Comparison of ENCODE assay signal across 1 cellular context in the genomic region with DNA sequence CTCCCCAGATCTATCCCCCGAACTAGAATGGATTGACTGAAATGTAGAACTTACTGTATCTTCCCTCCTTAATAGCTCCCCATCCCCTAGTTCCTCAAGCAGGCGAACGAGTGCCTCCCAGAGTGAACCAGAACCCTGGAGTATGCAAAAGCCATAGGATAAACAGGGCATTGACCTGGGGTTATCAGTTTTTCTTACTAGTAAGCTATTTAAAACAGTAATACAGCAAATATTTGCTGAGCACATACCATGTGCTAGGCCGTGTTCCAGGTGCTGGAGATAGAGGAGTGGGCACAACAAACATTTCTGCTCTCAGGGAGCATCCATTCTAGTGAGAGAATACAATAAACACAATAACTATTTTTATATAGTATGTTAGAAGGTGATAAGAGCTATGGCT.
TF ChIP-seq lines count a peak whose summit lies in the region.

No MANE protein-coding gene starts in this region.

TF ChIP-seq in GM23338, 12 proteins besides CTCF, POLR2A, EP300 and RAD21:
- TF ChIP-seq ZNF114 (CRISPR knock-in tag; IDR thresholded peaks at IDR 0.05) (no peak), EZH2phosphoT487 (IDR thresholded peaks at IDR 0.05; ENCODE audit: unreplicated experiment) (no peak), ETS1 (IDR thresholded peaks at IDR 0.05) (no peak), JUNB (IDR thresholded peaks at IDR 0.05; ENCODE audit: unreplicated experiment) (no peak), NANOG (IDR thresholded peaks at IDR 0.05; ENCODE audit: borderline replicate concordance) (no peak), REST (IDR thresholded peaks at IDR 0.05; ENCODE audit: unreplicated experiment) (no peak), CREB1 (CRISPR knock-in tag; IDR thresholded peaks at IDR 0.05; ENCODE audit: low read depth) (no peak), POLR2AphosphoS5 (IDR thresholded peaks at IDR 0.05; ENCODE audit: low read depth) (no peak), STAT1 (IDR thresholded peaks at IDR 0.05; ENCODE audit: unreplicated experiment) (no peak), EZH2 (IDR thresholded peaks at IDR 0.05; ENCODE audit: low read depth, unreplicated experiment) (no peak), ZNF331 (CRISPR knock-in tag; IDR thresholded peaks at IDR 0.05; ENCODE audit: low read depth) (no peak)
- TF ChIP-seq, protein P1, sequence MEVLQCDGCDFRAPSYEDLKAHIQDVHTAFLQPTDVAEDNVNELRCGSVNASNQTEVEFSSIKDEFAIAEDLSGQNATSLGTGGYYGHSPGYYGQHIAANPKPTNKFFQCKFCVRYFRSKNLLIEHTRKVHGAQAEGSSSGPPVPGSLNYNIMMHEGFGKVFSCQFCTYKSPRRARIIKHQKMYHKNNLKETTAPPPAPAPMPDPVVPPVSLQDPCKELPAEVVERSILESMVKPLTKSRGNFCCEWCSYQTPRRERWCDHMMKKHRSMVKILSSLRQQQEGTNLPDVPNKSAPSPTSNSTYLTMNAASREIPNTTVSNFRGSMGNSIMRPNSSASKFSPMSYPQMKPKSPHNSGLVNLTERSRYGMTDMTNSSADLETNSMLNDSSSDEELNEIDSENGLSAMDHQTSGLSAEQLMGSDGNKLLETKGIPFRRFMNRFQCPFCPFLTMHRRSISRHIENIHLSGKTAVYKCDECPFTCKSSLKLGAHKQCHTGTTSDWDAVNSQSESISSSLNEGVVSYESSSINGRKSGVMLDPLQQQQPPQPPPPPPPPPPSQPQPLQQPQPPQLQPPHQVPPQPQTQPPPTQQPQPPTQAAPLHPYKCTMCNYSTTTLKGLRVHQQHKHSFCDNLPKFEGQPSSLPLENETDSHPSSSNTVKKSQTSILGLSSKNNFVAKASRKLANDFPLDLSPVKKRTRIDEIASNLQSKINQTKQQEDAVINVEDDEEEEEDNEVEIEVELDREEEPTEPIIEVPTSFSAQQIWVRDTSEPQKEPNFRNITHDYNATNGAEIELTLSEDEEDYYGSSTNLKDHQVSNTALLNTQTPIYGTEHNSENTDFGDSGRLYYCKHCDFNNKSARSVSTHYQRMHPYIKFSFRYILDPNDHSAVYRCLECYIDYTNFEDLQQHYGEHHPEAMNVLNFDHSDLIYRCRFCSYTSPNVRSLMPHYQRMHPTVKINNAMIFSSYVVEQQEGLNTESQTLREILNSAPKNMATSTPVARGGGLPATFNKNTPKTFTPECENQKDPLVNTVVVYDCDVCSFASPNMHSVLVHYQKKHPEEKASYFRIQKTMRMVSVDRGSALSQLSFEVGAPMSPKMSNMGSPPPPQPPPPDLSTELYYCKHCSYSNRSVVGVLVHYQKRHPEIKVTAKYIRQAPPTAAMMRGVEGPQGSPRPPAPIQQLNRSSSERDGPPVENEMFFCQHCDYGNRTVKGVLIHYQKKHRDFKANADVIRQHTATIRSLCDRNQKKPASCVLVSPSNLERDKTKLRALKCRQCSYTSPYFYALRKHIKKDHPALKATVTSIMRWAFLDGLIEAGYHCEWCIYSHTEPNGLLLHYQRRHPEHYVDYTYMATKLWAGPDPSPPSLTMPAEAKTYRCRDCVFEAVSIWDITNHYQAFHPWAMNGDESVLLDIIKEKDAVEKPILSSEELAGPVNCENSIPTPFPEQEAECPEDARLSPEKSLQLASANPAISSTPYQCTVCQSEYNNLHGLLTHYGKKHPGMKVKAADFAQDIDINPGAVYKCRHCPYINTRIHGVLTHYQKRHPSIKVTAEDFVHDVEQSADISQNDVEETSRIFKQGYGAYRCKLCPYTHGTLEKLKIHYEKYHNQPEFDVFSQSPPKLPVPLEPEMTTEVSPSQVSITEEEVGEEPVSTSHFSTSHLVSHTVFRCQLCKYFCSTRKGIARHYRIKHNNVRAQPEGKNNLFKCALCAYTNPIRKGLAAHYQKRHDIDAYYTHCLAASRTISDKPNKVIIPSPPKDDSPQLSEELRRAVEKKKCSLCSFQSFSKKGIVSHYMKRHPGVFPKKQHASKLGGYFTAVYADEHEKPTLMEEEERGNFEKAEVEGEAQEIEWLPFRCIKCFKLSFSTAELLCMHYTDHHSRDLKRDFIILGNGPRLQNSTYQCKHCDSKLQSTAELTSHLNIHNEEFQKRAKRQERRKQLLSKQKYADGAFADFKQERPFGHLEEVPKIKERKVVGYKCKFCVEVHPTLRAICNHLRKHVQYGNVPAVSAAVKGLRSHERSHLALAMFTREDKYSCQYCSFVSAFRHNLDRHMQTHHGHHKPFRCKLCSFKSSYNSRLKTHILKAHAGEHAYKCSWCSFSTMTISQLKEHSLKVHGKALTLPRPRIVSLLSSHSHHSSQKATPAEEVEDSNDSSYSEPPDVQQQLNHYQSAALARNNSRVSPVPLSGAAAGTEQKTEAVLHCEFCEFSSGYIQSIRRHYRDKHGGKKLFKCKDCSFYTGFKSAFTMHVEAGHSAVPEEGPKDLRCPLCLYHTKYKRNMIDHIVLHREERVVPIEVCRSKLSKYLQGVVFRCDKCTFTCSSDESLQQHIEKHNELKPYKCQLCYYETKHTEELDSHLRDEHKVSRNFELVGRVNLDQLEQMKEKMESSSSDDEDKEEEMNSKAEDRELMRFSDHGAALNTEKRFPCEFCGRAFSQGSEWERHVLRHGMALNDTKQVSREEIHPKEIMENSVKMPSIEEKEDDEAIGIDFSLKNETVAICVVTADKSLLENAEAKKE (CRISPR knock-in tag; IDR thresholded peaks at IDR 0.05), result no peak
